In genomic region chr15:73803806-73804205, GRCh38 we compare ENCODE assay signal across 21 cellular contexts. TPM values are rescaled to one million over a fixed set of nuclear protein-coding genes. Genes with fewer than 3 reads are reported as not detected.
"Had no signal": no experiment of that assay in that cellular context is flagged by ENCODE, and none has a peak within 500 bp of the region (broad histone marks: within the 10 kb centered on the region; RNA-seq: fewer than 3 reads in every experiment).

No MANE protein-coding gene starts in this region.

- DNase-seq: cortex of kidney; effector memory CD4-positive, alpha-beta T cell; heart left ventricle; kidney glomerular epithelial cell; lower lobe of right lung; pancreas; stimulated activated CD4-positive, alpha-beta T cell treated with anti-CD3 and anti-CD28 coated beads, Interleukin-2, amount 100 ng/mL, for 24 hours; stimulated activated CD4-positive, alpha-beta T cell treated with anti-CD3 and anti-CD28 coated beads, Interleukin-4, amount 100 ng/mL, for 4 hours; stimulated activated naive B cell treated with anti-CD40 and anti-IgM and Interleukin-4, amounts not matched to agents 10 μg/mL and 1 μg/mL and 100 μg/mL, for 72 hours; stimulated activated naive CD8-positive, alpha-beta T cell treated with anti-CD3 and anti-CD28 coated beads, Interleukin-15, amount 100 ng/mL, for 72 hours had no signal

- H3K4me3 ChIP-seq: heart left ventricle, lower lobe of right lung, neural progenitor cell, pancreas had no signal

- H3K4me3 Mint-ChIP-seq: memory B cell; natural killer cell treated with Interleukin-12 subunit alpha and Interleukin-12 subunit beta and Interleukin-15 and Interleukin-18, amount 100 ng/mL, for 72 hours; neural progenitor cell; stimulated activated naive B cell treated with anti-CD40 and anti-IgM and Interleukin-4, amounts not matched to agents 10 μg/mL and 1 μg/mL and 100 μg/mL, for 72 hours; stimulated activated naive CD8-positive, alpha-beta T cell treated with anti-CD3 and anti-CD28 coated beads, Interleukin-15, amount 100 ng/mL, for 72 hours; type B pancreatic cell had no signal

- H3K36me3 Mint-ChIP-seq: memory B cell; natural killer cell treated with Interleukin-12 subunit alpha and Interleukin-12 subunit beta and Interleukin-15 and Interleukin-18, amount 100 ng/mL, for 72 hours; neural progenitor cell; stimulated activated naive B cell treated with anti-CD40 and anti-IgM and Interleukin-4, amounts not matched to agents 10 μg/mL and 1 μg/mL and 100 μg/mL, for 72 hours; type B pancreatic cell had no signal

- H3K4me2 ChIP-seq: neural progenitor cell had no signal

- H3K27ac ChIP-seq: lower lobe of right lung, neural progenitor cell, pancreas had no signal

- H2AFZ ChIP-seq: neural progenitor cell had no signal

- H3K4me1 Mint-ChIP-seq: stimulated activated naive B cell treated with anti-CD40 and anti-IgM and Interleukin-4, amounts not matched to agents 10 μg/mL and 1 μg/mL and 100 μg/mL, for 72 hours; stimulated activated naive CD8-positive, alpha-beta T cell treated with anti-CD3 and anti-CD28 coated beads, Interleukin-15, amount 100 ng/mL, for 72 hours had no signal

- H3K9me3 ChIP-seq: heart left ventricle, lower lobe of right lung, pancreas had no signal

- H3K4me1 ChIP-seq: pancreas had no signal

- ATAC-seq: esophagus mucosa; heart left ventricle; left lobe of liver; lower lobe of right lung; natural killer cell treated with Interleukin-12 subunit alpha and Interleukin-12 subunit beta and Interleukin-15 and Interleukin-18, amount 100 ng/mL, for 72 hours; sciatic nerve; stimulated activated naive B cell treated with anti-CD40 and anti-IgM and Interleukin-4, amounts not matched to agents 10 μg/mL and 1 μg/mL and 100 μg/mL, for 72 hours; stimulated activated naive CD8-positive, alpha-beta T cell treated with anti-CD3 and anti-CD28 coated beads, Interleukin-15, amount 100 ng/mL, for 72 hours had no signal

- H3K9me3 Mint-ChIP-seq: memory B cell; natural killer cell treated with Interleukin-12 subunit alpha and Interleukin-12 subunit beta and Interleukin-15 and Interleukin-18, amount 100 ng/mL, for 72 hours; neural progenitor cell; stimulated activated naive B cell treated with anti-CD40 and anti-IgM and Interleukin-4, amounts not matched to agents 10 μg/mL and 1 μg/mL and 100 μg/mL, for 72 hours; stimulated activated naive CD8-positive, alpha-beta T cell treated with anti-CD3 and anti-CD28 coated beads, Interleukin-15, amount 100 ng/mL, for 72 hours; type B pancreatic cell had no signal

- H3K27me3 Mint-ChIP-seq: stimulated activated naive CD8-positive, alpha-beta T cell treated with anti-CD3 and anti-CD28 coated beads, Interleukin-15, amount 100 ng/mL, for 72 hours had no signal

- H3K36me3 ChIP-seq: heart left ventricle, lower lobe of right lung, neural progenitor cell, pancreas had no signal

- FAIRE-seq: endometrium, frontal cortex, pancreas, urothelium cell line had no signal

- H3K27ac Mint-ChIP-seq: memory B cell; natural killer cell treated with Interleukin-12 subunit alpha and Interleukin-12 subunit beta and Interleukin-15 and Interleukin-18, amount 100 ng/mL, for 72 hours; neural progenitor cell; progenitor cell of endocrine pancreas; stimulated activated naive B cell treated with anti-CD40 and anti-IgM and Interleukin-4, amounts not matched to agents 10 μg/mL and 1 μg/mL and 100 μg/mL, for 72 hours; stimulated activated naive CD8-positive, alpha-beta T cell treated with anti-CD3 and anti-CD28 coated beads, Interleukin-15, amount 100 ng/mL, for 72 hours; type B pancreatic cell had no signal

- H3K9ac ChIP-seq: neural progenitor cell had no signal

- H3K27me3 ChIP-seq: heart left ventricle, neural progenitor cell, pancreas had no signal

RNA-seq across cellular contexts. Expression of gene INSYN1, which starts 50.7 kb away (rescaled TPM):
- total RNA-seq: natural killer cell treated with Interleukin-12 subunit alpha and Interleukin-12 subunit beta and Interleukin-15 and Interleukin-18, amount 100 ng/mL, for 72 hours had no signal
